ENCODE assay signal across 8 cellular contexts in genomic region chr10:104614245-104614831, GRCh38. TPM values are rescaled to one million over a fixed set of nuclear protein-coding genes. Genes with fewer than 3 reads are reported as not detected.
DNase-seq lines count a peak whose midpoint lies in the region; ATAC-seq and TF ChIP-seq lines count a peak whose summit lies in the region.

No MANE protein-coding gene starts in this region.

- H3K4me3 ChIP-seq in DND-41 (ENCODE audit: low read depth in 1 of 2, low read length in 2 of 2) (no peak overlapping the region), KMS-11 (IDR thresholded peaks at IDR 0.05; ENCODE audit: insufficient read depth, low read depth, low read length) (no peak overlapping the region), transverse colon (no peak overlapping the region)

- in situ Hi-C loops in transverse colon (cut with MboI; ENCODE audit: low pct_ligation_motif_present in 1 of 4, low pct_unique_long_range_greater_than_20kb in 1 of 4, low sequenced_read_pairs in 3 of 4): no loop called here

- H3K9me3 Mint-ChIP-seq in activated naive CD4-positive, alpha-beta T cell treated with anti-CD3 and anti-CD28 coated beads, Interleukin-2, amount 10 ng/mL, durations not matched to agents 7 days and 5 days: no peaks in the 10 kb centered on the region

- TF ChIP-seq CTCF in DND-41 (IDR thresholded peaks at IDR 0.05; ENCODE audit: borderline replicate concordance, extremely low read depth, low read length, poor library complexity, severe bottlenecking) (peak; percentile 58), KMS-11 (conservative IDR thresholded peaks at IDR 0.05; ENCODE audit: low read depth, low read length) (peak; percentile 79), transverse colon (IDR thresholded peaks at IDR 0.05) (peak in 2 of 5 experiments; percentile 20 to 29)

- CTCF ChIA-PET in activated naive CD4-positive, alpha-beta T cell treated with anti-CD3 and anti-CD28 coated beads, Interleukin-2, amount 10 ng/mL, durations not matched to agents 7 days and 5 days (lab: Charles Lee): interaction anchor here (0.6 to 2.0 kb wide), 6 partner anchors 9 to 322 kb away, joined by 3 to 8 read pairs (median 4); no protein-coding TSS in a partner anchor

- H3K27ac ChIP-seq in DND-41 (ENCODE audit: low read length) (no peak overlapping the region), KMS-11 (no peak overlapping the region), transverse colon (no peak overlapping the region)

- H4K20me1 ChIP-seq in DND-41 (ENCODE audit: insufficient read depth, low read length) (no peaks in the 10 kb centered on the region), KMS-11 (ENCODE audit: insufficient read depth) (no peaks in the 10 kb centered on the region)

- intact Hi-C loops in transverse colon (cut with DNase I; ENCODE audit: low total_unique reads): no loop called here

- H3K36me3 Mint-ChIP-seq in activated naive CD4-positive, alpha-beta T cell treated with anti-CD3 and anti-CD28 coated beads, Interleukin-2, amount 10 ng/mL, durations not matched to agents 7 days and 5 days: no peaks in the 10 kb centered on the region

- TF ChIP-seq EP300 in transverse colon (IDR thresholded peaks at IDR 0.05; ENCODE audit: low read depth): no peak

- peak; percentile 33 for DNase-seq in DND-41
- DNase-seq in GM19240 (ENCODE audit: insufficient read length, low spot score): peak; percentile 21
- peak; percentile 43 for DNase-seq in activated naive CD4-positive, alpha-beta T cell treated with anti-CD3 and anti-CD28 coated beads, Interleukin-2, amount 10 ng/mL, durations not matched to agents 7 days and 5 days
- peak; percentile 18 for DNase-seq in myocyte (ENCODE audit: low read depth)
- no peak for DNase-seq in DMS153 (lab: John Stamatoyannopoulos, UW)
- no peak for DNase-seq in transverse colon

- no peaks in the 10 kb centered on the region for H3K27me3 ChIP-seq in DND-41 (ENCODE audit: insufficient read depth, low read length, poor library complexity)
- no peaks in the 10 kb centered on the region for H3K27me3 ChIP-seq in KMS-11 (ENCODE audit: insufficient read depth, low read depth)
- H3K27me3 ChIP-seq in transverse colon: no peaks in the 10 kb centered on the region

- H3K79me2 ChIP-seq in DND-41 (ENCODE audit: insufficient read depth, low read length): no peaks in the 10 kb centered on the region
- no peaks in the 10 kb centered on the region for H3K79me2 ChIP-seq in KMS-11 (ENCODE audit: insufficient read depth, low read depth)

- 48 to 63% methylated on average over 3 to 6 of the region's 6 CpGs for WGBS in transverse colon (ENCODE audit: low coverage in 1 of 2), 2 donors

- no peak overlapping the region for H3K27ac Mint-ChIP-seq in activated naive CD4-positive, alpha-beta T cell treated with anti-CD3 and anti-CD28 coated beads, Interleukin-2, amount 10 ng/mL, durations not matched to agents 7 days and 5 days

- H3K4me3 Mint-ChIP-seq in activated naive CD4-positive, alpha-beta T cell treated with anti-CD3 and anti-CD28 coated beads, Interleukin-2, amount 10 ng/mL, durations not matched to agents 7 days and 5 days: no peak overlapping the region

- no peaks in the 10 kb centered on the region for H3K4me1 ChIP-seq in DND-41 (ENCODE audit: insufficient read depth, low read length)
- no peaks in the 10 kb centered on the region for H3K4me1 ChIP-seq in KMS-11 (ENCODE audit: low read depth, poor library complexity, severe bottlenecking)
- no peaks in the 10 kb centered on the region for H3K4me1 ChIP-seq in transverse colon

- H3K9ac ChIP-seq in DND-41 (ENCODE audit: low read depth, low read length) (no peak overlapping the region), KMS-11 (no peak overlapping the region)

- H3K27me3 Mint-ChIP-seq in activated naive CD4-positive, alpha-beta T cell treated with anti-CD3 and anti-CD28 coated beads, Interleukin-2, amount 10 ng/mL, durations not matched to agents 7 days and 5 days: peaks cover 5% of the 10 kb centered on the region

- H2AFZ ChIP-seq in DND-41 (ENCODE audit: low read depth, low read length): no peak overlapping the region
- H2AFZ ChIP-seq in KMS-11 (ENCODE audit: low read depth): no peak overlapping the region

- no peaks in the 10 kb centered on the region for H3K36me3 ChIP-seq in DND-41 (ENCODE audit: insufficient read depth, low read length)
- H3K36me3 ChIP-seq in KMS-11 (ENCODE audit: insufficient read depth): no peaks in the 10 kb centered on the region
- H3K36me3 ChIP-seq in transverse colon: no peaks in the 10 kb centered on the region

- peaks cover 7% of the 10 kb centered on the region for H3K9me3 ChIP-seq in DND-41 (ENCODE audit: insufficient read depth, low read length, severe bottlenecking)
- H3K9me3 ChIP-seq in transverse colon: no peaks in the 10 kb centered on the region

- no peak overlapping the region for H3K4me2 ChIP-seq in DND-41 (ENCODE audit: insufficient read depth, low read length)
- H3K4me2 ChIP-seq in KMS-11: no peak overlapping the region

- ATAC-seq in DND-41 (ENCODE audit: insufficient read depth, low read depth) (peak; percentile 60; the same call in 2 of the 3 replicates), GM19397 (IDR thresholded peaks at IDR 0.05; ENCODE audit: unreplicated experiment) (no peak)

- H3K4me1 Mint-ChIP-seq in activated naive CD4-positive, alpha-beta T cell treated with anti-CD3 and anti-CD28 coated beads, Interleukin-2, amount 10 ng/mL, durations not matched to agents 7 days and 5 days: no peaks in the 10 kb centered on the region

- no peak for TF ChIP-seq POLR2A in transverse colon (IDR thresholded peaks at IDR 0.05)

RNA-seq across cellular contexts. Expression of gene SORCS3, which starts 26.8 kb away (rescaled TPM):
- total RNA-seq in myocyte (not detected in 2 replicates), transverse colon (under 1 TPM in 2 of 4 donors, not detected in 2; 0.14 to 0.32 TPM)
- polyA plus RNA-seq in myocyte (2012): not detected

Comparison
In these comparisons a context has a peak if more than half of its experiments do, and no peak if none do; other contexts are left out.
1. DNase-seq: peak in DND-41 (single experiment), GM19240 (single experiment), activated naive CD4-positive, alpha-beta T cell treated with anti-CD3 and anti-CD28 coated beads, Interleukin-2, amount 10 ng/mL, durations not matched to agents 7 days and 5 days (single experiment) and myocyte (single experiment); none in DMS153 (single experiment) and transverse colon (single experiment).